Comparison of ENCODE assay signal across 8 cellular contexts in the genomic region with DNA sequence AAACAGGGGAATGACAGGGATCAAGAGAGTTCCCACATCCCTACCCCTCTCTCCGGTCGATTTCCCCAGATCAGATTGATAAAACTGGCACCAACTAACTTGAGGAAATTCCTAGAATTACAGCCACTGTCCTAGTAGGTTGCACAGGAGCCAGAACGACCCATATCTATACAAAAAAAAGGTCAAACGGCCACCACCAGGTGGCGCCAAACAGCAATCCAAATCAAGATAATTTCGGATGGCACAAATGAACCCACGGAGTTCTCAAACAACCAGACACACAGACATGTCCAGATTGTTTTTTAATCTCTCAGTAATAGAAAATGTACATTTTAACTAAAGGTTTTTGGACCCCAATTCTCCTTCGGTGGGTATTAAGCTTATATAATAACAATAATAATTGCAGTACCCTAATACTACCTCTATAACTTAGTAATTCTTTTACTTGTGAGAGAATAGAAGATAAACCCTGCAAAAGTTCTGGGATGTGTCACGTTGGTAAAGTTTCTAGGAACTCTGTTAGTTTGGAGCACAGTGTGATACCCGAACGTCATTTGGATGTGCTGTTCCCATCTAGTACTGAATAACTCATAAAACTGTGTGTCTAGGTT.
DNase-seq lines count a peak whose midpoint lies in the region; TF ChIP-seq lines count a peak whose summit lies in the region.

No MANE protein-coding gene starts in this region.

- no peaks in the 10 kb centered on the region for H3K36me3 ChIP-seq in HEK293 (ENCODE audit: control insufficient read depth in 2 of 2, insufficient read depth in 1 of 2, low read length in 2 of 2)

- no peak for TF ChIP-seq POLR2A in lower leg skin (IDR thresholded peaks at IDR 0.05)

- H3K9me3 ChIP-seq in HEK293 (ENCODE audit: control insufficient read depth, insufficient read depth, low read depth, low read length): no peaks in the 10 kb centered on the region

- no peaks in the 10 kb centered on the region for H3K4me1 ChIP-seq in HEK293 (ENCODE audit: control insufficient read depth, insufficient read depth, low read length)

- CTCF ChIA-PET in HEK293 (lab: Yijun Ruan, JAX): interaction anchor here (0.6 to 2.2 kb wide), 11 partner anchors 9 to 1853 kb away, joined by 3 to 8 read pairs (median 3); no protein-coding TSS in a partner anchor

- intact Hi-C loops in lower leg skin (cut with DNase I; ENCODE audit: low total_unique reads): loop anchor here (10.0 kb wide), 1 partner anchor 1053 kb away; no protein-coding TSS in a partner anchor

- POLR2A ChIA-PET in HEK293 (lab: Yijun Ruan, JAX): no interaction called here

- DNase-seq in NCI-H2081 (lab: John Stamatoyannopoulos, UW) (peak; percentile 30 to 41), NCI-H2081 treated with DMSO at 0.1 percent for 48 hours (lab: John Stamatoyannopoulos, UW) (no peak), NCI-H1105 treated with DMSO at 0.1 percent for 48 hours (lab: John Stamatoyannopoulos, UW) (peak; percentile 35), choroid plexus epithelial cell (ENCODE audit: low read depth) (peak; percentile 81), lower leg skin (ENCODE audit: low spot score in 2 of 2) (peak; percentile 44 to 92)
- peak; percentile 5 to 35 (median 7) for DNase-seq in stimulated activated CD4-positive, alpha-beta T cell treated with anti-CD3 and anti-CD28 coated beads, TNF-alpha, amount 100 ng/mL, for 48 hours (ENCODE audit: low read depth in 3 of 3)

- 19% methylated on average over 11 of the region's 11 CpGs for WGBS in lower leg skin, 2 donors

- H3K27ac ChIP-seq in HEK293 (ENCODE audit: extremely low read depth, low read depth, low read length): no peak overlapping the region

- H3K4me3 ChIP-seq in HEK293 (ENCODE audit: low read depth, low read length): no peak overlapping the region
- no peak overlapping the region for H3K4me3 ChIP-seq in WI38 (ENCODE audit: low read depth, low read length)
- no peak overlapping the region for H3K4me3 ChIP-seq in choroid plexus epithelial cell (ENCODE audit: low read depth, low read length)
- no peak overlapping the region for H3K4me3 ChIP-seq in lower leg skin (ENCODE audit: low read depth, poor library complexity, severe bottlenecking)

- TF ChIP-seq CTCF in HEK293 (tag by site-specific recombination; IDR thresholded peaks at IDR 0.05) (no peak), WI38 (IDR thresholded peaks at IDR 0.05; ENCODE audit: low read depth, low read length) (peak; percentile 59), choroid plexus epithelial cell (conservative IDR thresholded peaks at IDR 0.05; ENCODE audit: low read depth, low read length) (peak; percentile 86), lower leg skin (IDR thresholded peaks at IDR 0.05) (no peak)

TF ChIP-seq in HEK293, 187 proteins besides CTCF, POLR2A, EP300 and RAD21:
- TF ChIP-seq ZNF155 (tag by site-specific recombination; IDR thresholded peaks at IDR 0.05) (no peak), ZNF580 (tag by site-specific recombination; IDR thresholded peaks at IDR 0.05) (no peak), ZNF335 (tag by site-specific recombination; conservative IDR thresholded peaks at IDR 0.05) (no peak), ZNF654 (tag by site-specific recombination; IDR thresholded peaks at IDR 0.05; ENCODE audit: low read depth) (peak; percentile 39)

Comparison
In these comparisons a context has a peak if more than half of its experiments do, and no peak if none do; other contexts are left out.
1. CTCF ChIP-seq: peak in WI38 (single experiment) and choroid plexus epithelial cell (single experiment); none in HEK293 (single experiment) and lower leg skin (0 of 3).